In the genomic region with DNA sequence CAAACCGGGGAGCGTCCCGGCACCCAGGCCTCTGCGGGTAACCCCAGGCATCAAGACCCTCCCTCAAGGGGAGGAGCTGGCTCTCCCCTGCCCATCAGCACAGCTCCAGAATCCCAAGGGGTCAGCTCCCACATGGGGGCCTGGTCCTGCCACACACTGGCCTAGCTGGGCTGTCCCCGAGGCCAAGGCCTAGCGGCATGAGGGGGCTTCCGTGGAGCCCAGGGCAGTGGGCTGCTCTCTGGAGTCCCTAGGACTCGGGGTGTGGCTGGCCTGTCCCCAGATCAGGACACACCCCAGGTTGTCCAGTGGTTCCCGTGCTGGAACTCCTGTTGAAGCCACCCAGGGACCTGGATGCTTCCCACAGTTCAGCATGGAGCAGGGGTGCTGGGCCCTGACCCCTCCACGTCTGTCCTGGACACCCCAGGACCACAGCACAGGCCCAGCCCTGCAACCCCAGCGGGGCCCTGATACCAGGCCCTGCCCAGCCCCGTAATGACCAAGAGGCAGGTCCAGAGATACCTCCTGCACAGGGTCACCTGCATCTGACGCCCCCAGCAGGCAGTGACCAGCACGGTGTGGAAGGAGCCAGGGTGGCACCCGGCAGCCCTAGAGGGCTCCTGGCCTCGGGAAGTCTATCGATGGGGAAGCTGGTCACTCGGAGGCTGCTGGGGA, we compare ENCODE assay signal across 20 cellular contexts. TPM values are rescaled to one million over a fixed set of nuclear protein-coding genes. Genes with fewer than 3 reads are reported as not detected.
"Had no signal": no experiment of that assay in that cellular context is flagged by ENCODE, and none has a peak within 500 bp of the region (broad histone marks: within the 10 kb centered on the region; RNA-seq: fewer than 3 reads in every experiment).

No MANE protein-coding gene starts in this region.

- DNase-seq: caudate nucleus; effector CD4-positive, alpha-beta T cell; endodermal cell; heart right ventricle; naive thymus-derived CD8-positive, alpha-beta T cell; nucleus accumbens; spleen; stimulated activated CD4-positive, alpha-beta T cell treated with anti-CD3 and anti-CD28 coated beads, Interleukin-15, amount 100 ng/mL, for 24 hours; stimulated activated CD4-positive, alpha-beta T cell treated with anti-CD3 and anti-CD28 coated beads, Interleukin-1b, Interleukin-23, amount 100 ng/mL, for 48 hours; stimulated activated CD4-positive, alpha-beta T cell treated with anti-CD3 and anti-CD28 coated beads, Interleukin-4, amount 100 ng/mL, for 24 hours; testis; transverse colon; uterus had no signal

- H3K27me3 ChIP-seq: heart right ventricle, pancreas, spleen, testis, transverse colon, uterus had no signal

- H3K27ac ChIP-seq: coronary artery, heart right ventricle, pancreas, spleen, testis, transverse colon, uterus had no signal

- H3K36me3 ChIP-seq: transverse colon, uterus had no signal

- ATAC-seq: heart right ventricle; mucosa of descending colon; naive thymus-derived CD8-positive, alpha-beta T cell; pancreas; right cardiac atrium; stimulated activated memory B cell treated with anti-CD40 and anti-IgM and Interleukin-4, amounts not matched to agents 10 μg/mL and 1 μg/mL and 100 μg/mL, for 72 hours had no signal

- H3K9me3 ChIP-seq: heart right ventricle, mucosa of descending colon, pancreas, spleen, testis, transverse colon, uterus had no signal

- H3K4me3 ChIP-seq: coronary artery, heart right ventricle, mucosa of descending colon, pancreas, spleen, testis, transverse colon, uterus had no signal

RNA-seq across cellular contexts. Expression of gene LMNTD2, which starts 30.7 kb away (rescaled TPM):
- total RNA-seq: cerebellum, frontal cortex had no signal
